In the genomic region with DNA sequence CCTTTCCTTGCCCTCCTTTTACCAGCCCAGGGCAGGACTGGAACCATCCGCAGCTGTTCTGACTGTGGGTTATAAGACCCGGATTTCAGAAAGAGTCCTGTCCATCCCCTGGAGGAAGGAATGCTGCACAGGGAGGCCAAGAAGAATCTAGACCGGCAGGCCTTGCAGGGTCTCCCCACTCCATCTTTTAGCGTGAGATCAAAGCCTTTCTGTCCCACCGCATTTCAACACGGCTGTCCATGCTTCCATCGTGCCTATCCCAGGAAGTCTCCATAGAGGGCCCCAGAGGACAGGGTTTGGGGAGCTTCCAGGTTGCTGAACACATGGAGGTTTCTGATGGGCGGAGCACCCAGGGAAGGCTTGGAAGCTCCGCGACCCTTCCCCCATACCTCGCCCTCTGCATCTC, we compare ENCODE assay signal across 10 cellular contexts.
A peak's percentile ranks its signal among the peaks of the same experiment; 100 is the strongest.
DNase-seq lines count a peak whose midpoint lies in the region; ATAC-seq and TF ChIP-seq lines count a peak whose summit lies in the region.
"Had no signal": no experiment of that assay in that cellular context is flagged by ENCODE, and none has a peak within 500 bp of the region (broad histone marks: within the 10 kb centered on the region; RNA-seq: fewer than 3 reads in every experiment).

No MANE protein-coding gene starts in this region.

- H3K4me3 Mint-ChIP-seq in T-cell = no peak overlapping the region
- no peak overlapping the region for H3K4me3 Mint-ChIP-seq in activated T-cell treated with anti-CD3 and anti-CD28 coated beads, Interleukin-2, amount 50 U/mL, for 24 hours
- H3K4me3 Mint-ChIP-seq: stimulated activated memory B cell treated with anti-CD40 and anti-IgM and Interleukin-4, amounts not matched to agents 10 μg/mL and 1 μg/mL and 100 μg/mL, for 72 hours had no signal

- no peak for ATAC-seq in T-cell (replicated peaks in 1 of 4)
- no peak for ATAC-seq in GM21515 (IDR thresholded peaks at IDR 0.05; ENCODE audit: unreplicated experiment)
- ATAC-seq: stimulated activated memory B cell treated with anti-CD40 and anti-IgM and Interleukin-4, amounts not matched to agents 10 μg/mL and 1 μg/mL and 100 μg/mL, for 72 hours had no signal

- POLR2A ChIA-PET in T-cell (lab: Charles Lee) = no interaction called here

- no peak overlapping the region for H3K4me2 ChIP-seq in osteoblast (ENCODE audit: insufficient read depth, low read length)

- no peaks in the 10 kb centered on the region for H3K27me3 Mint-ChIP-seq in T-cell
- no peaks in the 10 kb centered on the region for H3K27me3 Mint-ChIP-seq in activated T-cell treated with anti-CD3 and anti-CD28 coated beads, Interleukin-2, amount 50 U/mL, for 24 hours
- H3K27me3 Mint-ChIP-seq: stimulated activated memory B cell treated with anti-CD40 and anti-IgM and Interleukin-4, amounts not matched to agents 10 μg/mL and 1 μg/mL and 100 μg/mL, for 72 hours had no signal

- H3K36me3 Mint-ChIP-seq in T-cell = no peaks in the 10 kb centered on the region
- no peaks in the 10 kb centered on the region for H3K36me3 Mint-ChIP-seq in activated T-cell treated with anti-CD3 and anti-CD28 coated beads, Interleukin-2, amount 50 U/mL, for 24 hours (ENCODE audit: low read depth)

- no peaks in the 10 kb centered on the region for H3K36me3 ChIP-seq in H7 (replicated peaks; ENCODE audit: control insufficient read depth, insufficient read depth, low read length)
- no peaks in the 10 kb centered on the region for H3K36me3 ChIP-seq in osteoblast (ENCODE audit: insufficient read depth, low read length)

- no peak overlapping the region for H3K27ac ChIP-seq in osteoblast (ENCODE audit: low read depth, low read length)

- peak; percentile 35 for TF ChIP-seq CTCF in fibroblast of villous mesenchyme (IDR thresholded peaks at IDR 0.05; ENCODE audit: insufficient read depth, low read depth, low read length)
- TF ChIP-seq CTCF in osteoblast (IDR thresholded peaks at IDR 0.05; ENCODE audit: extremely low read depth, low read depth, low read length) = peak; percentile 32

- DNase-seq in H7 (peak; percentile 77), RKO (ENCODE audit: low spot score) (peak; percentile 1), fibroblast of villous mesenchyme (ENCODE audit: low read depth) (no peak), osteoblast (ENCODE audit: insufficient read length, low spot score, missing footprints) (no peak), T-cell (no peak), DMS114 treated with DMSO at 0.1 percent for 48 hours (lab: John Stamatoyannopoulos, UW; ENCODE audit: unreplicated experiment) (no peak)
- DNase-seq in activated T-cell treated with anti-CD3 and anti-CD28 coated beads, Interleukin-2, amount 50 U/mL, for 24 hours = no peak
- DNase-seq: activated naive CD4-positive, alpha-beta T cell had no signal

- H3K79me2 ChIP-seq in osteoblast (ENCODE audit: insufficient read depth, low read length) = no peaks in the 10 kb centered on the region

- no peak overlapping the region for H2AFZ ChIP-seq in osteoblast (ENCODE audit: low read length)

- no peaks in the 10 kb centered on the region for H3K27me3 ChIP-seq in H7 (ENCODE audit: control insufficient read depth, insufficient read depth, low read length)
- H3K27me3 ChIP-seq in osteoblast (ENCODE audit: insufficient read depth, low read length) = no peaks in the 10 kb centered on the region

- no peaks in the 10 kb centered on the region for H3K9me3 Mint-ChIP-seq in T-cell
- no peaks in the 10 kb centered on the region for H3K9me3 Mint-ChIP-seq in activated T-cell treated with anti-CD3 and anti-CD28 coated beads, Interleukin-2, amount 50 U/mL, for 24 hours

- no peaks in the 10 kb centered on the region for H4K20me1 ChIP-seq in osteoblast (ENCODE audit: insufficient read depth, low read length)

- H3K4me1 ChIP-seq in osteoblast (ENCODE audit: insufficient read depth, low read length) = no peaks in the 10 kb centered on the region

- CTCF ChIA-PET in T-cell (lab: Charles Lee) = no interaction called here

- H3K27ac Mint-ChIP-seq in T-cell = no peak overlapping the region
- H3K27ac Mint-ChIP-seq in activated T-cell treated with anti-CD3 and anti-CD28 coated beads, Interleukin-2, amount 50 U/mL, for 24 hours = no peak overlapping the region
- H3K27ac Mint-ChIP-seq: stimulated activated memory B cell treated with anti-CD40 and anti-IgM and Interleukin-4, amounts not matched to agents 10 μg/mL and 1 μg/mL and 100 μg/mL, for 72 hours had no signal

- H3K4me3 ChIP-seq in H7 (ENCODE audit: insufficient read depth, low read depth, low read length) = no peak overlapping the region
- H3K4me3 ChIP-seq in fibroblast of villous mesenchyme (ENCODE audit: low read depth, low read length) = no peak overlapping the region
- H3K4me3 ChIP-seq in osteoblast (ENCODE audit: insufficient read depth, low read length) = no peak overlapping the region

- no peaks in the 10 kb centered on the region for H3K4me1 Mint-ChIP-seq in T-cell
- no peaks in the 10 kb centered on the region for H3K4me1 Mint-ChIP-seq in activated T-cell treated with anti-CD3 and anti-CD28 coated beads, Interleukin-2, amount 50 U/mL, for 24 hours (ENCODE audit: low read depth)

- no peaks in the 10 kb centered on the region for H3K9me3 ChIP-seq in osteoblast (ENCODE audit: low read depth, low read length)

Comparison
In these comparisons a context has a peak if more than half of its experiments do, and no peak if none do; other contexts are left out.
1. DNase-seq: peak in H7 (single experiment) and RKO (single experiment); none in fibroblast of villous mesenchyme (single experiment), osteoblast (single experiment), T-cell (0 of 34), DMS114 treated with DMSO at 0.1 percent for 48 hours (single experiment) and activated T-cell treated with anti-CD3 and anti-CD28 coated beads, Interleukin-2, amount 50 U/mL, for 24 hours (single experiment).